Comparison of ENCODE assay signal across 19 cellular contexts in genomic region chr2:8316356-8316755, GRCh38.
DNase-seq lines count a peak whose midpoint lies in the region; ATAC-seq and TF ChIP-seq lines count a peak whose summit lies in the region.
"Had no signal": no experiment of that assay in that cellular context is flagged by ENCODE, and none has a peak within 500 bp of the region (broad histone marks: within the 10 kb centered on the region; RNA-seq: fewer than 3 reads in every experiment).

No MANE protein-coding gene starts in this region.

- H3K27me3 Mint-ChIP-seq in activated CD8-positive, alpha-beta memory T cell treated with anti-CD3 and anti-CD28 coated beads, Interleukin-2, amount 10 ng/mL, durations not matched to agents 7 days and 5 days, result peaks cover 10% of the 10 kb centered on the region
- no peaks in the 10 kb centered on the region for H3K27me3 Mint-ChIP-seq in effector memory CD8-positive, alpha-beta T cell

- H3K27ac ChIP-seq in smooth muscle cell (ENCODE audit: low read depth), result no peak overlapping the region
- H3K27ac ChIP-seq: 22Rv1, C4-2B had no signal

- H3K9me3 ChIP-seq in smooth muscle cell (replicated peaks; ENCODE audit: low read depth), result no peaks in the 10 kb centered on the region

- H3K9me3 Mint-ChIP-seq in activated CD8-positive, alpha-beta memory T cell treated with anti-CD3 and anti-CD28 coated beads, Interleukin-2, amount 10 ng/mL, durations not matched to agents 7 days and 5 days (ENCODE audit: low read depth), result peaks cover 8% of the 10 kb centered on the region
- peaks cover 0 to 3% of the 10 kb centered on the region in 2 donors for H3K9me3 Mint-ChIP-seq in effector memory CD8-positive, alpha-beta T cell

- H3K9ac ChIP-seq in smooth muscle cell (ENCODE audit: low read depth), result no peak overlapping the region

- no peak overlapping the region for H3K27ac Mint-ChIP-seq in activated CD8-positive, alpha-beta memory T cell treated with anti-CD3 and anti-CD28 coated beads, Interleukin-2, amount 10 ng/mL, durations not matched to agents 7 days and 5 days
- H3K27ac Mint-ChIP-seq in effector memory CD8-positive, alpha-beta T cell, result peak overlapping the region in 1 of 2 donors; percentile 26

- no peaks in the 10 kb centered on the region for H3K36me3 ChIP-seq in smooth muscle cell (ENCODE audit: low read depth)

- H3K36me3 Mint-ChIP-seq in activated CD8-positive, alpha-beta memory T cell treated with anti-CD3 and anti-CD28 coated beads, Interleukin-2, amount 10 ng/mL, durations not matched to agents 7 days and 5 days, result peaks cover 28% of the 10 kb centered on the region
- H3K36me3 Mint-ChIP-seq in effector memory CD8-positive, alpha-beta T cell (ENCODE audit: insufficient read depth), result no peaks in the 10 kb centered on the region

- WGBS in smooth muscle cell (ENCODE audit: low lambda C conversion rate), result 61% methylated on average over 1 of the region's 1 CpG

- CTCF ChIA-PET in activated CD8-positive, alpha-beta memory T cell treated with anti-CD3 and anti-CD28 coated beads, Interleukin-2, amount 10 ng/mL, durations not matched to agents 7 days and 5 days (lab: Charles Lee), result interaction anchor here (1.2 to 1.4 kb wide), 4 partner anchors 14 to 229 kb away, joined by 3 read pairs; no protein-coding TSS in a partner anchor

- H3K4me3 ChIP-seq in smooth muscle cell, result no peak overlapping the region

- peaks cover 57% of the 10 kb centered on the region for H3K4me1 Mint-ChIP-seq in activated CD8-positive, alpha-beta memory T cell treated with anti-CD3 and anti-CD28 coated beads, Interleukin-2, amount 10 ng/mL, durations not matched to agents 7 days and 5 days
- H3K4me1 Mint-ChIP-seq in effector memory CD8-positive, alpha-beta T cell (ENCODE audit: low read depth in 2 of 2), result peaks cover 44 to 48% of the 10 kb centered on the region in 2 donors

- ATAC-seq in activated CD8-positive, alpha-beta memory T cell treated with anti-CD3 and anti-CD28 coated beads, Interleukin-2, amount 10 ng/mL, durations not matched to agents 7 days and 5 days, result no peak
- ATAC-seq in effector memory CD8-positive, alpha-beta T cell (replicated peaks), result no peak
- no peak for ATAC-seq in HG03159 (IDR thresholded peaks at IDR 0.05; ENCODE audit: unreplicated experiment)
- ATAC-seq: HepG2 had no signal

- no peaks in the 10 kb centered on the region for H4K20me1 ChIP-seq in smooth muscle cell (ENCODE audit: low read depth)

- peak overlapping the region; percentile 46 for H3K4me2 ChIP-seq in smooth muscle cell

- peak; percentile 42 for DNase-seq in activated CD8-positive, alpha-beta memory T cell treated with anti-CD3 and anti-CD28 coated beads for 24 hours
- no peak for DNase-seq in activated CD8-positive, alpha-beta memory T cell treated with anti-CD3 and anti-CD28 coated beads, Interleukin-2, amount 50 U/mL, for 4 hours
- peak; percentile 22 for DNase-seq in activated CD8-positive, alpha-beta memory T cell treated with anti-CD3 and anti-CD28 coated beads, Interleukin-2, amount 10 ng/mL, durations not matched to agents 7 days and 5 days
- no peak for DNase-seq in effector memory CD8-positive, alpha-beta T cell
- DNase-seq in smooth muscle cell (lab: John Stamatoyannopoulos, UW; ENCODE audit: unreplicated experiment) (no peak), mesenteric fat pad (ENCODE audit: low spot score) (no peak), SKM-1 (lab: John Stamatoyannopoulos, UW; ENCODE audit: unreplicated experiment) (no peak)
- DNase-seq: AML-193, DND-41, KG1, NCI-H1417 treated with DMSO at 0.1 percent for 48 hours, NCI-H1930, NCI-H345, NCI-H524 treated with DMSO at 0.1 percent for 48 hours, SHP77 treated with DMSO at 0.1 percent for 48 hours had no signal

- H3K27me3 ChIP-seq in smooth muscle cell (ENCODE audit: low read depth), result no peaks in the 10 kb centered on the region

- TF ChIP-seq CTCF in smooth muscle cell (IDR thresholded peaks at IDR 0.05; ENCODE audit: borderline replicate concordance, insufficient read depth, poor library complexity, severe bottlenecking), result no peak

- peaks cover 14% of the 10 kb centered on the region for H3K4me1 ChIP-seq in smooth muscle cell (ENCODE audit: low read depth)

- H3K79me2 ChIP-seq in smooth muscle cell (ENCODE audit: low read depth), result no peaks in the 10 kb centered on the region

- no peak overlapping the region for H3K4me3 Mint-ChIP-seq in activated CD8-positive, alpha-beta memory T cell treated with anti-CD3 and anti-CD28 coated beads, Interleukin-2, amount 10 ng/mL, durations not matched to agents 7 days and 5 days
- peak overlapping the region; percentile 35 to 50 for H3K4me3 Mint-ChIP-seq in effector memory CD8-positive, alpha-beta T cell

- H3F3A ChIP-seq in smooth muscle cell (ENCODE audit: low read depth), result no peaks in the 10 kb centered on the region

- H2AFZ ChIP-seq in smooth muscle cell (ENCODE audit: low read depth), result no peak overlapping the region

Comparison
In these comparisons a context has a peak if more than half of its experiments do, and no peak if none do; other contexts are left out.
1. DNase-seq: peak in activated CD8-positive, alpha-beta memory T cell treated with anti-CD3 and anti-CD28 coated beads for 24 hours (single experiment) and activated CD8-positive, alpha-beta memory T cell treated with anti-CD3 and anti-CD28 coated beads, Interleukin-2, amount 10 ng/mL, durations not matched to agents 7 days and 5 days (single experiment); none in activated CD8-positive, alpha-beta memory T cell treated with anti-CD3 and anti-CD28 coated beads, Interleukin-2, amount 50 U/mL, for 4 hours (single experiment), effector memory CD8-positive, alpha-beta T cell (0 of 3), smooth muscle cell (single experiment), mesenteric fat pad (single experiment) and SKM-1 (single experiment).